ENCODE assay signal across 24 cellular contexts in the genomic region with DNA sequence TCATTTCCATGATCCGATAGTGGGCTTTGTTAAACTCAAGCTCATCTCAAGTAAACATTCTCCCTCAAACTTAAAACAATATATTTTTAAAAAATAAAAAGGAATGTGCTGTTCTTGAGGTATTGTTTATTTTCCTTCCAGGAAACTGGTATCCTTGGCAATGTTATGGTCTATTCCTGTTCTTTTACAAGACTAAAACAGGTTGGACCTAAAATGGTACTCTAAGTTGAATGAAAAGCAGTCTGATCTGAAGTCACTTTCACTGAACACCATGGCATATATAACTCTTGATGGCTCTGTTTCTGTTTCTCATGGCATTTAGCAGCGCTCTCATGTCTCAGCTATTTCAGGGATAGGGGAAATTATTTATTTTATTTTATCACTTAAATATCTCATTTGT.
"Had no signal": no experiment of that assay in that cellular context is flagged by ENCODE, and none has a peak within 500 bp of the region (broad histone marks: within the 10 kb centered on the region; RNA-seq: fewer than 3 reads in every experiment).

No MANE protein-coding gene starts in this region.

- FAIRE-seq: keratinocyte had no signal

- H3K9me3 Mint-ChIP-seq: endodermal cell; immature natural killer cell; natural killer cell treated with Interleukin-12 subunit alpha and Interleukin-12 subunit beta and Interleukin-15 and Interleukin-18, amount 100 ng/mL, for 72 hours; neural progenitor cell had no signal

- ATAC-seq: esophagus mucosa; gastroesophageal sphincter; left ventricle myocardium superior; natural killer cell treated with Interleukin-12 subunit alpha and Interleukin-12 subunit beta and Interleukin-15 and Interleukin-18, amount 100 ng/mL, for 72 hours had no signal

- H3K9me3 ChIP-seq: colonic mucosa, gastroesophageal sphincter, ovary, sigmoid colon, stomach, thoracic aorta, transverse colon had no signal

- H3K27me3 Mint-ChIP-seq: natural killer cell treated with Interleukin-12 subunit alpha and Interleukin-12 subunit beta and Interleukin-15 and Interleukin-18, amount 100 ng/mL, for 72 hours had no signal

- H2AFZ ChIP-seq: neural progenitor cell had no signal

- H3K27ac ChIP-seq: colonic mucosa, gastroesophageal sphincter, neural progenitor cell, ovary, sigmoid colon, stomach, thoracic aorta, transverse colon had no signal

- H3K4me3 Mint-ChIP-seq: endodermal cell; immature natural killer cell; natural killer cell treated with Interleukin-12 subunit alpha and Interleukin-12 subunit beta and Interleukin-15 and Interleukin-18, amount 100 ng/mL, for 72 hours; neural progenitor cell had no signal

- H3K4me1 ChIP-seq: colonic mucosa, neural progenitor cell, transverse colon had no signal

- H3K4me2 ChIP-seq: neural progenitor cell had no signal

- H3K9ac ChIP-seq: neural progenitor cell had no signal

- H3K27me3 ChIP-seq: colonic mucosa, gastroesophageal sphincter, neural progenitor cell, ovary, sigmoid colon, stomach, transverse colon had no signal

- H3K4me1 Mint-ChIP-seq: immature natural killer cell, neural progenitor cell had no signal

- H3K4me3 ChIP-seq: colonic mucosa, gastroesophageal sphincter, lung, neural progenitor cell, ovary, sigmoid colon, skin epidermis, stomach, thoracic aorta, transverse colon had no signal

- H3K36me3 ChIP-seq: colonic mucosa, neural progenitor cell, ovary, thoracic aorta had no signal

- H3K27ac Mint-ChIP-seq: endodermal cell; natural killer cell treated with Interleukin-12 subunit alpha and Interleukin-12 subunit beta and Interleukin-15 and Interleukin-18, amount 100 ng/mL, for 72 hours; neural progenitor cell had no signal

- DNase-seq: cerebellar nuclear complex; colonic mucosa; effector CD4-positive, alpha-beta T cell; endodermal cell; immature natural killer cell; left ventricle myocardium superior; mesenchymal stem cell; midbrain; nucleus accumbens; ovary; sigmoid colon; stimulated activated CD4-positive, alpha-beta T cell treated with anti-CD3 and anti-CD28 coated beads, Interleukin-12 subunit alpha, Interleukin-12 subunit beta, amount 100 ng/mL, for 4 hours; stimulated activated naive CD4-positive, alpha-beta T cell; stomach; substantia nigra; transverse colon had no signal
